In genomic region chr7:49597805-49598204, GRCh38 we compare ENCODE assay signal across 12 cellular contexts.
"Had no signal": no experiment of that assay in that cellular context is flagged by ENCODE, and none has a peak within 500 bp of the region (broad histone marks: within the 10 kb centered on the region; RNA-seq: fewer than 3 reads in every experiment).

No MANE protein-coding gene starts in this region.

- H3K4me3 ChIP-seq: hepatocyte, lower lobe of right lung, mucosa of descending colon, transverse colon had no signal

- H3K79me2 ChIP-seq: hepatocyte had no signal

- H3K27ac ChIP-seq: brain microvascular endothelial cell, hepatocyte, lower lobe of right lung, transverse colon had no signal

- H3K4me1 ChIP-seq: lower lobe of right lung, transverse colon had no signal

- DNase-seq: activated effector memory CD4-positive, alpha-beta T cell treated with Interleukin-2 at 50 U/mL for 16 hours; activated T-cell treated with anti-CD3 and anti-CD28 coated beads, Interleukin-2, amount 50 U/mL, for 1 hour; amygdala; brain microvascular endothelial cell; lower lobe of right lung; mucosa of descending colon; stimulated activated naive CD4-positive, alpha-beta T cell; substantia nigra; transverse colon had no signal

- H3K36me3 ChIP-seq: brain microvascular endothelial cell, lower lobe of right lung, transverse colon had no signal

- H3K27me3 ChIP-seq: brain microvascular endothelial cell, hepatocyte, transverse colon had no signal

- H3K9me3 ChIP-seq: lower lobe of right lung, mucosa of descending colon, transverse colon had no signal

- FAIRE-seq: endometrium, frontal cortex had no signal

- H2AFZ ChIP-seq: hepatocyte had no signal

- H3K4me2 ChIP-seq: hepatocyte had no signal
